ENCODE assay signal across 9 cellular contexts in the genomic region with DNA sequence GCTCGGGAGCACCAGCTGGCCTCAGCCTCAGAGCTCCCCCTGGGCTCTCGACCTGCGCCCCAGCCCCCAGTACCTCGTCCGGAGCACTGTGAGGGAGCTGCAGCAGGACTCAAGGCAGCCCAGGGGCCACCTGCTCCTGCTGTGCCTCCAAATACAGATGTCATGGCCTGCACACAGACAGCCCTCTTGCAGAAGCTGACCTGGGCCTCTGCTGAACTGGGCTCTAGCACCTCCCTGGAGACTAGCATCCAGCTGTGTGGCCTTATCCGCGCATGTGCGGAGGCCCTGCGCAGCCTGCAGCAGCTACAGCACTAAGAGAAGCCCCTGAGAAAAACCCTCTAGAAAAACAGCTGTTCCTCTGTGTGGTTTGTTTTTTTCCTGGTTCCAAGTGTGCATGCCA. TPM values are rescaled to one million over a fixed set of nuclear protein-coding genes. Genes with fewer than 3 reads are reported as not detected.
DNase-seq lines count a peak whose midpoint lies in the region; ATAC-seq and TF ChIP-seq lines count a peak whose summit lies in the region.
"Had no signal": no experiment of that assay in that cellular context is flagged by ENCODE, and none has a peak within 500 bp of the region (broad histone marks: within the 10 kb centered on the region; RNA-seq: fewer than 3 reads in every experiment).

No MANE protein-coding gene starts in this region.

- TF ChIP-seq RAD21 in SK-N-SH (IDR thresholded peaks at IDR 0.05; ENCODE audit: low read length), result no peak

- DNase-seq in SK-N-SH (no peak), activated gamma-delta T cell treated with Interleukin-2 at 50 U/mL for 16 hours (no peak), posterior vena cava (ENCODE audit: low spot score) (no peak)
- no peak for DNase-seq in activated T-helper 1 cell treated with anti-CD3 and anti-CD28 coated beads, Interleukin-12 subunit alpha, Interleukin-12 subunit beta, Interleukin-2, Interleukin-4 antibody, amounts not matched to agents 30 ng/mL and 10 ng/mL and 1 ng/mL, durations not matched to agents 14 hours and 24 hours and 36 hours (ENCODE audit: low spot score)

- H3K9me3 ChIP-seq in SK-N-SH (no peaks in the 10 kb centered on the region), iPS-15b (ENCODE audit: control insufficient read depth, insufficient read depth, low read length) (no peaks in the 10 kb centered on the region)

- H3K4me3 ChIP-seq in SK-N-SH (ENCODE audit: low read depth in 2 of 2, low read length in 1 of 2), result peak overlapping the region; percentile 76 to 99
- H3K4me3 ChIP-seq in iPS-15b (ENCODE audit: low read depth, low read length), result peak overlapping the region; percentile 99

- peak overlapping the region; percentile 95 for H3K4me2 ChIP-seq in SK-N-SH

- WGBS in SK-N-SH (ENCODE audit: low lambda C conversion rate), result 75% methylated on average over 9 of the region's 9 CpGs

- peaks cover 36% of the 10 kb centered on the region for H3F3A ChIP-seq in SK-N-SH (replicated peaks; ENCODE audit: insufficient read depth)

- intact Hi-C loops in activated T-helper 1 cell treated with anti-CD3 and anti-CD28 coated beads, Interleukin-12 subunit alpha, Interleukin-12 subunit beta, Interleukin-2, Interleukin-4 antibody, amounts not matched to agents 30 ng/mL and 10 ng/mL and 1 ng/mL, durations not matched to agents 14 hours and 24 hours and 36 hours (cut with micrococcal nuclease), result loop anchor here (2.0 to 5.0 kb wide), 6 partner anchors 75 to 694 kb away; a partner anchor contains a TSS
- intact Hi-C loops in posterior vena cava (cut with DNase I), result no loop called here

- H3K9me2 ChIP-seq in SK-N-SH, result no peaks in the 10 kb centered on the region

- peak overlapping the region; percentile 77; the same call in 1 of the 2 replicates for H3K9ac ChIP-seq in SK-N-SH
- H3K9ac ChIP-seq in iPS-15b (ENCODE audit: low read depth, low read length), result no peak overlapping the region

- H4K20me1 ChIP-seq in SK-N-SH (ENCODE audit: insufficient read depth), result peaks cover 14% of the 10 kb centered on the region

- H3K27ac Mint-ChIP-seq in activated T-helper 1 cell treated with anti-CD3 and anti-CD28 coated beads, Interleukin-12 subunit alpha, Interleukin-12 subunit beta, Interleukin-2, Interleukin-4 antibody, amounts not matched to agents 30 ng/mL and 10 ng/mL and 1 ng/mL, durations not matched to agents 14 hours and 24 hours and 36 hours, result peak overlapping the region; percentile 97
- peak overlapping the region; percentile 98 for H3K27ac Mint-ChIP-seq in stimulated activated memory B cell treated with anti-CD40 and anti-IgM and Interleukin-4, amounts not matched to agents 10 μg/mL and 1 μg/mL and 100 μg/mL, for 72 hours

- TF ChIP-seq EP300 in SK-N-SH (IDR thresholded peaks at IDR 0.05; ENCODE audit: borderline replicate concordance in 1 of 2, low read depth in 1 of 2, low read length in 1 of 2), result no peak

- POLR2A ChIA-PET in SK-N-SH (lab: Yijun Ruan, JAX), result interaction anchor here (1.0 to 2.0 kb wide), 6 partner anchors 10 to 73 kb away, joined by 3 to 10 read pairs (median 4); a partner anchor contains a TSS

- peaks cover 41 to 47% of the 10 kb centered on the region in 2 experiments; a peak in 3 of 4 replicates for H3K4me1 ChIP-seq in SK-N-SH (ENCODE audit: control insufficient read depth in 1 of 2, insufficient read depth in 2 of 2, low read depth in 1 of 2, low read length in 1 of 2)
- peaks cover 9% of the 10 kb centered on the region for H3K4me1 ChIP-seq in iPS-15b (ENCODE audit: control insufficient read depth, insufficient read depth, low read length)

- H3K27me3 Mint-ChIP-seq in activated T-helper 1 cell treated with anti-CD3 and anti-CD28 coated beads, Interleukin-12 subunit alpha, Interleukin-12 subunit beta, Interleukin-2, Interleukin-4 antibody, amounts not matched to agents 30 ng/mL and 10 ng/mL and 1 ng/mL, durations not matched to agents 14 hours and 24 hours and 36 hours (ENCODE audit: insufficient read depth), result no peaks in the 10 kb centered on the region
- no peaks in the 10 kb centered on the region for H3K27me3 Mint-ChIP-seq in stimulated activated memory B cell treated with anti-CD40 and anti-IgM and Interleukin-4, amounts not matched to agents 10 μg/mL and 1 μg/mL and 100 μg/mL, for 72 hours

- ATAC-seq in SK-N-SH treated with all-trans-retinoic acid at 6 μM for 48 hours (no peak), GM19467 (IDR thresholded peaks at IDR 0.05; ENCODE audit: unreplicated experiment) (no peak)
- no peak for ATAC-seq in stimulated activated memory B cell treated with anti-CD40 and anti-IgM and Interleukin-4, amounts not matched to agents 10 μg/mL and 1 μg/mL and 100 μg/mL, for 72 hours

- no peak overlapping the region for H2AFZ ChIP-seq in SK-N-SH (ENCODE audit: low read depth)

- peaks cover 30% of the 10 kb centered on the region for H3K36me3 Mint-ChIP-seq in activated T-helper 1 cell treated with anti-CD3 and anti-CD28 coated beads, Interleukin-12 subunit alpha, Interleukin-12 subunit beta, Interleukin-2, Interleukin-4 antibody, amounts not matched to agents 30 ng/mL and 10 ng/mL and 1 ng/mL, durations not matched to agents 14 hours and 24 hours and 36 hours (ENCODE audit: low read depth)
- peaks cover 9% of the 10 kb centered on the region for H3K36me3 Mint-ChIP-seq in stimulated activated memory B cell treated with anti-CD40 and anti-IgM and Interleukin-4, amounts not matched to agents 10 μg/mL and 1 μg/mL and 100 μg/mL, for 72 hours

- peak overlapping the region; percentile 77 to 81; a peak in 2 of 4 replicates for H3K27ac ChIP-seq in SK-N-SH (ENCODE audit: low read depth in 2 of 2, low read length in 1 of 2)

- H3K9me3 Mint-ChIP-seq in activated T-helper 1 cell treated with anti-CD3 and anti-CD28 coated beads, Interleukin-12 subunit alpha, Interleukin-12 subunit beta, Interleukin-2, Interleukin-4 antibody, amounts not matched to agents 30 ng/mL and 10 ng/mL and 1 ng/mL, durations not matched to agents 14 hours and 24 hours and 36 hours, result no peaks in the 10 kb centered on the region
- H3K9me3 Mint-ChIP-seq in stimulated activated memory B cell treated with anti-CD40 and anti-IgM and Interleukin-4, amounts not matched to agents 10 μg/mL and 1 μg/mL and 100 μg/mL, for 72 hours, result no peaks in the 10 kb centered on the region

- TF ChIP-seq CTCF in SK-N-SH (IDR thresholded peaks at IDR 0.05), result no peak

- peaks cover 9 to 11% of the 10 kb centered on the region in 2 experiments for H3K36me3 ChIP-seq in SK-N-SH (replicated peaks in 1 of 2; ENCODE audit: control insufficient read depth in 1 of 2, insufficient read depth in 2 of 2, low read length in 1 of 2)
- H3K36me3 ChIP-seq in iPS-15b (ENCODE audit: control insufficient read depth, insufficient read depth, low read length), result peaks cover 3% of the 10 kb centered on the region

- H3K4me1 Mint-ChIP-seq in activated T-helper 1 cell treated with anti-CD3 and anti-CD28 coated beads, Interleukin-12 subunit alpha, Interleukin-12 subunit beta, Interleukin-2, Interleukin-4 antibody, amounts not matched to agents 30 ng/mL and 10 ng/mL and 1 ng/mL, durations not matched to agents 14 hours and 24 hours and 36 hours (ENCODE audit: low read depth), result peaks cover 57% of the 10 kb centered on the region
- peaks cover 71% of the 10 kb centered on the region for H3K4me1 Mint-ChIP-seq in stimulated activated memory B cell treated with anti-CD40 and anti-IgM and Interleukin-4, amounts not matched to agents 10 μg/mL and 1 μg/mL and 100 μg/mL, for 72 hours

- CTCF ChIA-PET in SK-N-SH (lab: Yijun Ruan, JAX), result interaction anchor here (0.6 to 13.6 kb wide), 15 partner anchors 11 to 256 kb away, joined by 3 to 295 read pairs (median 6); a partner anchor contains a TSS

- H3K4me3 Mint-ChIP-seq in activated T-helper 1 cell treated with anti-CD3 and anti-CD28 coated beads, Interleukin-12 subunit alpha, Interleukin-12 subunit beta, Interleukin-2, Interleukin-4 antibody, amounts not matched to agents 30 ng/mL and 10 ng/mL and 1 ng/mL, durations not matched to agents 14 hours and 24 hours and 36 hours, result peak overlapping the region; percentile 99
- H3K4me3 Mint-ChIP-seq in stimulated activated memory B cell treated with anti-CD40 and anti-IgM and Interleukin-4, amounts not matched to agents 10 μg/mL and 1 μg/mL and 100 μg/mL, for 72 hours, result peak overlapping the region; percentile 92

- peaks cover 69% of the 10 kb centered on the region for H3K79me2 ChIP-seq in SK-N-SH (ENCODE audit: insufficient read depth)

- H3K27me3 ChIP-seq in SK-N-SH (ENCODE audit: insufficient read depth) (no peaks in the 10 kb centered on the region), iPS-15b (ENCODE audit: control insufficient read depth, insufficient read depth, low read length) (peaks cover 18% of the 10 kb centered on the region)

RNA-seq across cellular contexts. Expression of a gene that starts 0.9 kb away (rescaled TPM):
- 61.3 and 65.3 TPM in 2 replicates for polyA plus RNA-seq in SK-N-SH (2012; rRNA removed)
- 19.9 and 37.5 TPM in 2 replicates for polyA plus RNA-seq in SK-N-SH (2012; cell fraction: cytosol; rRNA removed)
- 38.7 and 41.4 TPM in 2 replicates for polyA plus RNA-seq in SK-N-SH (2012; cell fraction: nucleus; rRNA removed)
- total RNA-seq in activated T-helper 1 cell treated with anti-CD3 and anti-CD28 coated beads, Interleukin-12 subunit alpha, Interleukin-12 subunit beta, Interleukin-2, Interleukin-4 antibody, amounts not matched to agents 30 ng/mL and 10 ng/mL and 1 ng/mL, durations not matched to agents 14 hours and 24 hours and 36 hours, result 50.4 and 50.6 TPM in 2 replicates
- 10 to 100 TPM; 43.3 to 53.0 TPM for total RNA-seq in posterior vena cava

RNA-seq across cellular contexts. Expression of a gene that starts 1.1 kb away (rescaled TPM):
- polyA plus RNA-seq in SK-N-SH (2012; rRNA removed), result 62.5 and 78.1 TPM in 2 replicates
- polyA plus RNA-seq in SK-N-SH (2012; cell fraction: cytosol; rRNA removed), result 32.6 and 44.8 TPM in 2 replicates
- polyA plus RNA-seq in SK-N-SH (2012; cell fraction: nucleus; rRNA removed), result 76.5 and 92.5 TPM in 2 replicates
- total RNA-seq in activated T-helper 1 cell treated with anti-CD3 and anti-CD28 coated beads, Interleukin-12 subunit alpha, Interleukin-12 subunit beta, Interleukin-2, Interleukin-4 antibody, amounts not matched to agents 30 ng/mL and 10 ng/mL and 1 ng/mL, durations not matched to agents 14 hours and 24 hours and 36 hours, result 94.6 and 96.9 TPM in 2 replicates
- total RNA-seq in posterior vena cava, result 10 to 100 TPM; 29.2 to 29.5 TPM

RNA-seq across cellular contexts. Expression of a gene that starts 4.4 kb away (rescaled TPM):
- polyA plus RNA-seq in SK-N-SH (2012; rRNA removed), result 35.1 and 48.7 TPM in 2 replicates
- polyA plus RNA-seq in SK-N-SH (2012; cell fraction: cytosol; rRNA removed), result 17.6 and 25.5 TPM in 2 replicates
- polyA plus RNA-seq in SK-N-SH (2012; cell fraction: nucleus; rRNA removed), result 163 and 263 TPM in 2 replicates
- 168 and 178 TPM in 2 replicates for total RNA-seq in activated T-helper 1 cell treated with anti-CD3 and anti-CD28 coated beads, Interleukin-12 subunit alpha, Interleukin-12 subunit beta, Interleukin-2, Interleukin-4 antibody, amounts not matched to agents 30 ng/mL and 10 ng/mL and 1 ng/mL, durations not matched to agents 14 hours and 24 hours and 36 hours
- total RNA-seq in posterior vena cava, result 100 to 1,000 TPM; 190 to 223 TPM

RNA-seq across cellular contexts. Expression of a gene that starts 13.3 kb away (rescaled TPM):
- 92.1 and 167 TPM in 2 replicates for polyA plus RNA-seq in SK-N-SH (2012; rRNA removed)
- polyA plus RNA-seq in SK-N-SH (2012; cell fraction: cytosol; rRNA removed), result 62.4 and 112 TPM in 2 replicates
- polyA plus RNA-seq in SK-N-SH (2012; cell fraction: nucleus; rRNA removed), result 691 and 1,438 TPM in 2 replicates
- total RNA-seq in activated T-helper 1 cell treated with anti-CD3 and anti-CD28 coated beads, Interleukin-12 subunit alpha, Interleukin-12 subunit beta, Interleukin-2, Interleukin-4 antibody, amounts not matched to agents 30 ng/mL and 10 ng/mL and 1 ng/mL, durations not matched to agents 14 hours and 24 hours and 36 hours, result 97.9 and 103 TPM in 2 replicates
- 100 to 1,000 TPM; 127 to 196 TPM for total RNA-seq in posterior vena cava

RNA-seq across cellular contexts. Expression of a gene that starts 24.2 kb away (rescaled TPM):
- 0.34 and 0.58 TPM in 2 replicates for polyA plus RNA-seq in SK-N-SH (2012; rRNA removed)
- 0.09 and 0.26 TPM in 2 replicates for polyA plus RNA-seq in SK-N-SH (2012; cell fraction: cytosol; rRNA removed)
- 1.4 and 3.2 TPM in 2 replicates for polyA plus RNA-seq in SK-N-SH (2012; cell fraction: nucleus; rRNA removed)
- 1.6 and 2.0 TPM in 2 replicates for total RNA-seq in activated T-helper 1 cell treated with anti-CD3 and anti-CD28 coated beads, Interleukin-12 subunit alpha, Interleukin-12 subunit beta, Interleukin-2, Interleukin-4 antibody, amounts not matched to agents 30 ng/mL and 10 ng/mL and 1 ng/mL, durations not matched to agents 14 hours and 24 hours and 36 hours
- under 1 TPM; 0.65 to 0.71 TPM for total RNA-seq in posterior vena cava
- total RNA-seq: SK-MEL-5 had no signal
